ENCODE assay signal across 8 cellular contexts in genomic region chr14:64540208-64541202, GRCh38. TPM values are rescaled to one million over a fixed set of nuclear protein-coding genes. Genes with fewer than 3 reads are reported as not detected.
A peak's percentile ranks its signal among the peaks of the same experiment; 100 is the strongest.
DNase-seq lines count a peak whose midpoint lies in the region; ATAC-seq and TF ChIP-seq lines count a peak whose summit lies in the region.

Gene HSPA2 (plus strand): TSS chr14:64540741. CDS start chr14:64540850, 109 bp downstream.

- peaks cover 0 to 7% (median 0%) of the 10 kb centered on the region in 4 donors for H3K27me3 ChIP-seq in esophagus muscularis mucosa
- no peaks in the 10 kb centered on the region for H3K27me3 ChIP-seq in muscle layer of colon (ENCODE audit: control insufficient read depth in 1 of 2, insufficient read depth in 2 of 2, low read length in 2 of 2)

- BruUV-seq in OCI-LY7 (replicated peaks; lab: Mats Ljungman, UMichigan), result no TSS peak

- CTCF ChIA-PET in OCI-LY7 (lab: Charles Lee; ENCODE audit: unreplicated experiment), result interaction anchor here (0.6 kb wide), 1 partner anchor 8 kb away, joined by 6 read pairs; no protein-coding TSS in a partner anchor

- H3K4me2 ChIP-seq in OCI-LY7 (ENCODE audit: low read length), result peak within 1 kb of the TSS; percentile 67

- ATAC-seq in GM19463 (IDR thresholded peaks at IDR 0.05; ENCODE audit: unreplicated experiment), result peak; percentile 95

- no peak for TF ChIP-seq EP300 in esophagus muscularis mucosa (IDR thresholded peaks at IDR 0.05)

- H3K27ac ChIP-seq in OCI-LY7 (ENCODE audit: low read depth, low read length, poor library complexity, severe bottlenecking) (no peak within 1 kb of the TSS), esophagus muscularis mucosa (replicated peaks in 1 of 4) (peak within 1 kb of the TSS; percentile 91 to 95 (median 93)), muscle layer of colon (ENCODE audit: low read depth, low read length) (peak within 1 kb of the TSS; percentile 82)

- H3K9ac ChIP-seq in muscle layer of colon (ENCODE audit: low read length), result peak within 1 kb of the TSS; percentile 60

- TF ChIP-seq POLR2A in esophagus muscularis mucosa (IDR thresholded peaks at IDR 0.05; ENCODE audit: low read depth), result peak; percentile 90

- no peaks in the 10 kb centered on the region for H3K9me3 ChIP-seq in OCI-LY7 (ENCODE audit: low read length)
- H3K9me3 ChIP-seq in esophagus muscularis mucosa, result peaks cover 0 to 7% (median 0%) of the 10 kb centered on the region in 4 donors
- no peaks in the 10 kb centered on the region for H3K9me3 ChIP-seq in muscle layer of colon (ENCODE audit: low read length)

- no peaks in the 10 kb centered on the region for H3K36me3 ChIP-seq in OCI-LY7 (ENCODE audit: insufficient read depth, low read length)
- no peaks in the 10 kb centered on the region for H3K36me3 ChIP-seq in esophagus muscularis mucosa
- H3K36me3 ChIP-seq in muscle layer of colon (ENCODE audit: insufficient read depth, low read length), result no peaks in the 10 kb centered on the region

- H3K79me2 ChIP-seq in OCI-LY7 (ENCODE audit: insufficient read depth, low read depth, low read length), result no peaks in the 10 kb centered on the region

- H3K9me2 ChIP-seq in OCI-LY7 (ENCODE audit: insufficient read depth, low read length), result no peaks in the 10 kb centered on the region

- peak within 1 kb of the TSS; percentile 71 for H3K4me3 ChIP-seq in OCI-LY7 (ENCODE audit: low read depth, low read length, poor library complexity, severe bottlenecking)
- peak within 1 kb of the TSS; percentile 68 to 70 (median 68) for H3K4me3 ChIP-seq in esophagus muscularis mucosa
- H3K4me3 ChIP-seq in muscle layer of colon (ENCODE audit: low read depth in 1 of 2, low read length in 2 of 2), result peak within 1 kb of the TSS; percentile 67 to 90

- WGBS in esophagus muscularis mucosa, result 10% methylated on average over 44 of the region's 79 CpGs

- H2AFZ ChIP-seq in OCI-LY7 (ENCODE audit: low read length), result peak within 1 kb of the TSS; percentile 97

- H3K4me1 ChIP-seq in OCI-LY7 (ENCODE audit: insufficient read depth, low read length, poor library complexity, severe bottlenecking) (peaks cover 3% of the 10 kb centered on the region), esophagus muscularis mucosa (peaks cover 18 to 31% (median 23%) of the 10 kb centered on the region in 4 donors), muscle layer of colon (ENCODE audit: insufficient read depth, low read length) (peaks cover 4% of the 10 kb centered on the region)

- intact Hi-C loops in OCI-LY7 (cut with micrococcal nuclease; ENCODE audit: unreplicated experiment), result loop anchor here (2.0 kb wide), 1 partner anchor 96 kb away; no protein-coding TSS in a partner anchor
- intact Hi-C loops in esophagus muscularis mucosa (cut with DNase I), result no loop called here

- no peaks in the 10 kb centered on the region for H4K20me1 ChIP-seq in OCI-LY7 (ENCODE audit: insufficient read depth, low read length)

- TF ChIP-seq CTCF in OCI-LY7 (conservative IDR thresholded peaks at IDR 0.05; ENCODE audit: low read length) (peak; percentile 68), esophagus muscularis mucosa (IDR thresholded peaks at IDR 0.05) (peak; percentile 86 to 94 (median 86))

- DNase-seq in CD1c-positive myeloid dendritic cell (ENCODE audit: extremely low spot score) (peak; percentile 99), HS-27A (ENCODE audit: low read depth) (peak; percentile 83), OCI-LY7 (ENCODE audit: low spot score) (peak; percentile 94), esophagus muscularis mucosa (ENCODE audit: extremely low spot score) (peak; percentile 99)
- peak; percentile 97 to 98 for DNase-seq in activated T-cell treated with anti-CD3 and anti-CD28 coated beads, Interleukin-2, amount 50 U/mL, for 48 hours
- peak; percentile 90 for DNase-seq in stimulated activated CD8-positive, alpha-beta memory T cell treated with anti-CD3 and anti-CD28 coated beads, Interleukin-7, amount 100 ng/mL, for 24 hours (ENCODE audit: low read depth)

- POLR2A ChIA-PET in OCI-LY7 (lab: Charles Lee), result interaction anchor here (0.6 to 0.8 kb wide), 3 partner anchors 10 to 1695 kb away, joined by 3 to 10 read pairs (median 3); no protein-coding TSS in a partner anchor

RNA-seq across cellular contexts. Expression of gene HSPA2, which starts in this region (rescaled TPM):
- 0.54 and 0.57 TPM in 2 replicates for total RNA-seq in OCI-LY7 (2014; rRNA removed; shearing (Covaris generic))
- total RNA-seq in OCI-LY7 (2022) (0.33 and 0.36 TPM in 2 replicates), esophagus muscularis mucosa (100 to 1,000 TPM; 196 to 334 (median 265) TPM)

Comparison
In these comparisons a context has a peak if more than half of its experiments do, and no peak if none do; other contexts are left out.
1. RNA of gene HSPA2 (total RNA-seq): 196 to 334 TPM in esophagus muscularis mucosa; 0.33 to 0.57 TPM in OCI-LY7; every median in the first group is over 100 times any median in the second.
2. Peak in DNase-seq, H3K4me3 ChIP-seq and H3K4me2 ChIP-seq in OCI-LY7; RNA of the gene not detected or under 1 TPM.
3. Peak in every context shown above with its lines, with median percentiles within 50 percentile points of each other: DNase-seq and H3K4me3 ChIP-seq.